In genomic region chr6:158646023-158646888, GRCh38 we compare ENCODE assay signal across 9 cellular contexts. TPM values are rescaled to one million over a fixed set of nuclear protein-coding genes. Genes with fewer than 3 reads are reported as not detected.
DNase-seq lines count a peak whose midpoint lies in the region; ATAC-seq, FAIRE-seq and TF ChIP-seq lines count a peak whose summit lies in the region.
"Had no signal": no experiment of that assay in that cellular context is flagged by ENCODE, and none has a peak within 500 bp of the region (broad histone marks: within the 10 kb centered on the region; RNA-seq: fewer than 3 reads in every experiment).

No MANE protein-coding gene starts in this region.

- TF ChIP-seq CTCF in kidney (IDR thresholded peaks at IDR 0.05; ENCODE audit: borderline replicate concordance, extremely low read depth, insufficient read depth) (no peak), WERI-Rb-1 (IDR thresholded peaks at IDR 0.05; ENCODE audit: low read depth, low read length) (no peak)

- H2BK15ac ChIP-seq in mesendoderm (replicated peaks; ENCODE audit: low read depth) = no peak overlapping the region

- H3K27ac Mint-ChIP-seq in activated naive CD4-positive, alpha-beta T cell treated with anti-CD3 and anti-CD28 coated beads for 36 hours = peak overlapping the region; percentile 92
- peak overlapping the region; percentile 95 for H3K27ac Mint-ChIP-seq in activated T-helper 17 cell treated with anti-CD3 and anti-CD28 coated beads, Interleukin-2, amount 50 U/mL, for 72 hours
- H3K27ac Mint-ChIP-seq in stimulated activated naive CD8-positive, alpha-beta T cell treated with anti-CD3 and anti-CD28 coated beads, Interleukin-15, amount 100 ng/mL, for 72 hours = no peak overlapping the region

- no peak overlapping the region for H4K8ac ChIP-seq in mesendoderm (ENCODE audit: low read depth, low read length)

- H2BK120ac ChIP-seq in mesendoderm (ENCODE audit: low read depth, low read length) = no peak overlapping the region

- H3K56ac ChIP-seq in mesendoderm (ENCODE audit: low read length) = no peak overlapping the region

- ATAC-seq in activated T-helper 17 cell treated with anti-CD3 and anti-CD28 coated beads, Interleukin-2, amount 50 U/mL, for 72 hours (replicated peaks) = no peak
- ATAC-seq in stimulated activated naive CD8-positive, alpha-beta T cell treated with anti-CD3 and anti-CD28 coated beads, Interleukin-15, amount 100 ng/mL, for 72 hours = no peak
- ATAC-seq in HG02885 (IDR thresholded peaks at IDR 0.05; ENCODE audit: poor library complexity, unreplicated experiment) = no peak

- CTCF ChIA-PET in activated naive CD4-positive, alpha-beta T cell treated with anti-CD3 and anti-CD28 coated beads for 36 hours (lab: Charles Lee) = interaction anchor here (0.5 to 1.9 kb wide), 3 partner anchors 8 to 188 kb away, joined by 4 to 9 read pairs (median 5); no protein-coding TSS in a partner anchor

- H3K27me3 Mint-ChIP-seq in activated naive CD4-positive, alpha-beta T cell treated with anti-CD3 and anti-CD28 coated beads for 36 hours (ENCODE audit: low read depth) = no peaks in the 10 kb centered on the region
- no peaks in the 10 kb centered on the region for H3K27me3 Mint-ChIP-seq in activated T-helper 17 cell treated with anti-CD3 and anti-CD28 coated beads, Interleukin-2, amount 50 U/mL, for 72 hours
- H3K27me3 Mint-ChIP-seq in stimulated activated naive CD8-positive, alpha-beta T cell treated with anti-CD3 and anti-CD28 coated beads, Interleukin-15, amount 100 ng/mL, for 72 hours = no peaks in the 10 kb centered on the region

- H3K4me2 ChIP-seq in mesendoderm (ENCODE audit: low read length) = no peak overlapping the region

- H2AK5ac ChIP-seq in mesendoderm (ENCODE audit: low read length) = no peak overlapping the region

- peak overlapping the region in 1 of 2 donors; percentile 27 for H3K27ac ChIP-seq in kidney (ENCODE audit: low read depth in 2 of 2, low read length in 2 of 2)
- H3K27ac ChIP-seq in WERI-Rb-1 = no peak overlapping the region
- H3K27ac ChIP-seq in mesendoderm (ENCODE audit: low read depth, low read length) = no peak overlapping the region

- H3K4me3 ChIP-seq in kidney (ENCODE audit: low read length in 2 of 2) (no peak overlapping the region), WERI-Rb-1 (ENCODE audit: low read depth, low read length) (no peak overlapping the region), mesendoderm (ENCODE audit: low read length) (no peak overlapping the region)

- no CpG with 5 or more reads among the region's 10 CpGs for WGBS in mesendoderm (ENCODE audit: extremely low coverage, insufficient coverage, low lambda C conversion rate)

- H3K36me3 Mint-ChIP-seq in activated naive CD4-positive, alpha-beta T cell treated with anti-CD3 and anti-CD28 coated beads for 36 hours (ENCODE audit: low read depth) = peaks cover 38% of the 10 kb centered on the region
- H3K36me3 Mint-ChIP-seq in activated T-helper 17 cell treated with anti-CD3 and anti-CD28 coated beads, Interleukin-2, amount 50 U/mL, for 72 hours (ENCODE audit: low read depth) = peaks cover 74% of the 10 kb centered on the region

- H3K9me3 Mint-ChIP-seq in activated naive CD4-positive, alpha-beta T cell treated with anti-CD3 and anti-CD28 coated beads for 36 hours = peaks cover 2% of the 10 kb centered on the region
- no peaks in the 10 kb centered on the region for H3K9me3 Mint-ChIP-seq in activated T-helper 17 cell treated with anti-CD3 and anti-CD28 coated beads, Interleukin-2, amount 50 U/mL, for 72 hours
- H3K9me3 Mint-ChIP-seq in stimulated activated naive CD8-positive, alpha-beta T cell treated with anti-CD3 and anti-CD28 coated beads, Interleukin-15, amount 100 ng/mL, for 72 hours = no peaks in the 10 kb centered on the region

- H3K9ac ChIP-seq in kidney (ENCODE audit: low read length in 2 of 2) (no peak overlapping the region), mesendoderm (ENCODE audit: low read length) (no peak overlapping the region)

- no peaks in the 10 kb centered on the region for H3K27me3 ChIP-seq in WERI-Rb-1 (ENCODE audit: insufficient read depth, low read depth, severe bottlenecking)
- H3K27me3 ChIP-seq in mesendoderm (ENCODE audit: insufficient read depth, low read length, poor library complexity) = no peaks in the 10 kb centered on the region

- DNase-seq in activated naive CD4-positive, alpha-beta T cell treated with anti-CD3 and anti-CD28 coated beads for 36 hours = no peak
- DNase-seq in activated naive CD4-positive, alpha-beta T cell treated with Interleukin-2 at 50 U/mL for 16 hours = no peak
- peak; percentile 59 for DNase-seq in kidney
- peak in 1 of 2 donors; percentile 10 for DNase-seq in stimulated activated naive CD8-positive, alpha-beta T cell treated with anti-CD3 and anti-CD28 coated beads, Interleukin-15, amount 100 ng/mL, for 72 hours
- no peak for DNase-seq in WERI-Rb-1
- DNase-seq in mesendoderm = no peak
- DNase-seq: NCI-H1436 had no signal

- H3K4me1 Mint-ChIP-seq in activated naive CD4-positive, alpha-beta T cell treated with anti-CD3 and anti-CD28 coated beads for 36 hours (ENCODE audit: low read depth) = peaks cover 66% of the 10 kb centered on the region
- peaks cover 50% of the 10 kb centered on the region for H3K4me1 Mint-ChIP-seq in activated T-helper 17 cell treated with anti-CD3 and anti-CD28 coated beads, Interleukin-2, amount 50 U/mL, for 72 hours
- peaks cover 76% of the 10 kb centered on the region for H3K4me1 Mint-ChIP-seq in stimulated activated naive CD8-positive, alpha-beta T cell treated with anti-CD3 and anti-CD28 coated beads, Interleukin-15, amount 100 ng/mL, for 72 hours

- H4K5ac ChIP-seq in mesendoderm (ENCODE audit: low read length) = no peak overlapping the region

- no peak overlapping the region for H3K18ac ChIP-seq in mesendoderm (ENCODE audit: low read length)

- H3K4ac ChIP-seq in mesendoderm (ENCODE audit: low read depth, low read length) = no peak overlapping the region

- H3K4me1 ChIP-seq in kidney (ENCODE audit: control insufficient read depth in 1 of 2, insufficient read depth in 1 of 2, low read depth in 1 of 2, low read length in 2 of 2) = peaks cover 14 to 24% of the 10 kb centered on the region in 2 donors
- no peaks in the 10 kb centered on the region for H3K4me1 ChIP-seq in mesendoderm (ENCODE audit: control insufficient read depth, low read depth, low read length)

- no peak overlapping the region for H2BK5ac ChIP-seq in mesendoderm (ENCODE audit: low read length)

- H3K36me3 ChIP-seq in kidney (ENCODE audit: control insufficient read depth in 1 of 2, insufficient read depth in 2 of 2, low read length in 2 of 2) (no peaks in the 10 kb centered on the region), WERI-Rb-1 (no peaks in the 10 kb centered on the region; the same call in 1 of the 2 replicates), mesendoderm (ENCODE audit: control insufficient read depth, insufficient read depth, low read length) (no peaks in the 10 kb centered on the region)

- FAIRE-seq in kidney (lab: Jason Lieb, UNC) = no peak

- peaks cover 11% of the 10 kb centered on the region for H3K79me2 ChIP-seq in mesendoderm (ENCODE audit: control insufficient read depth, insufficient read depth, low read length)

- no peak overlapping the region for H3K23ac ChIP-seq in mesendoderm (ENCODE audit: low read length)

- H3K79me1 ChIP-seq in mesendoderm (ENCODE audit: low read length) = peaks cover 8% of the 10 kb centered on the region

- H3K9me3 ChIP-seq in kidney (ENCODE audit: control insufficient read depth in 1 of 2, low read length in 2 of 2) (no peaks in the 10 kb centered on the region), WERI-Rb-1 (ENCODE audit: severe bottlenecking) (peaks cover 3% of the 10 kb centered on the region)

- H3K4me3 Mint-ChIP-seq in activated naive CD4-positive, alpha-beta T cell treated with anti-CD3 and anti-CD28 coated beads for 36 hours = peak overlapping the region; percentile 88
- H3K4me3 Mint-ChIP-seq in activated T-helper 17 cell treated with anti-CD3 and anti-CD28 coated beads, Interleukin-2, amount 50 U/mL, for 72 hours = peak overlapping the region; percentile 83
- peak overlapping the region; percentile 93 to 95 for H3K4me3 Mint-ChIP-seq in stimulated activated naive CD8-positive, alpha-beta T cell treated with anti-CD3 and anti-CD28 coated beads, Interleukin-15, amount 100 ng/mL, for 72 hours

- intact Hi-C loops in activated naive CD4-positive, alpha-beta T cell treated with anti-CD3 and anti-CD28 coated beads for 36 hours (cut with micrococcal nuclease) = loop anchor here (5.0 to 10.0 kb wide), 5 partner anchors 414 to 1816 kb away; partner anchors contain the start of genes ACAT2 and SOD2
- intact Hi-C loops in kidney (cut with DNase I) = no loop called here

RNA-seq across cellular contexts. Expression of gene DYNLT1, which starts 1.7 kb away (rescaled TPM):
- total RNA-seq in activated naive CD4-positive, alpha-beta T cell treated with anti-CD3 and anti-CD28 coated beads for 36 hours = 100 to 1,000 TPM in 1 of 2 experiments, 10 to 100 TPM in 1; 99.1 to 107 TPM
- 10 to 100 TPM; 82.3 to 89.8 TPM for total RNA-seq in activated T-helper 17 cell treated with anti-CD3 and anti-CD28 coated beads, Interleukin-2, amount 50 U/mL, for 72 hours
- total RNA-seq in kidney = 145 TPM
- polyA plus RNA-seq in kidney (ENCODE audit: insufficient read depth, low read depth, low replicate concordance) = 406 TPM
- polyA plus RNA-seq in mesendoderm (2013, experiment 1 of 2) = 123 TPM
- polyA plus RNA-seq in mesendoderm (2013, experiment 2 of 2) = 121 TPM

RNA-seq across cellular contexts. Expression of gene SYTL3, which starts 3.6 kb away (rescaled TPM):
- 100 to 1,000 TPM; 115 to 120 TPM for total RNA-seq in activated naive CD4-positive, alpha-beta T cell treated with anti-CD3 and anti-CD28 coated beads for 36 hours
- total RNA-seq in activated T-helper 17 cell treated with anti-CD3 and anti-CD28 coated beads, Interleukin-2, amount 50 U/mL, for 72 hours = 100 to 1,000 TPM; 118 to 331 TPM
- 16.0 TPM for total RNA-seq in kidney
- polyA plus RNA-seq in kidney (ENCODE audit: insufficient read depth, low read depth, low replicate concordance) = 3.1 TPM
- polyA plus RNA-seq in mesendoderm (2013, experiment 1 of 2) = 0.25 TPM
- 0.17 TPM for polyA plus RNA-seq in mesendoderm (2013, experiment 2 of 2)

Comparison
In these comparisons a context has a peak if more than half of its experiments do, and no peak if none do; other contexts are left out.
1. H3K27ac Mint-ChIP-seq: peak in activated naive CD4-positive, alpha-beta T cell treated with anti-CD3 and anti-CD28 coated beads for 36 hours (single experiment) and activated T-helper 17 cell treated with anti-CD3 and anti-CD28 coated beads, Interleukin-2, amount 50 U/mL, for 72 hours (single experiment); none in stimulated activated naive CD8-positive, alpha-beta T cell treated with anti-CD3 and anti-CD28 coated beads, Interleukin-15, amount 100 ng/mL, for 72 hours (0 of 2).
2. Peak in every context shown above with its lines, with median percentiles within 50 percentile points of each other: H3K4me3 Mint-ChIP-seq.